In the genomic region with DNA sequence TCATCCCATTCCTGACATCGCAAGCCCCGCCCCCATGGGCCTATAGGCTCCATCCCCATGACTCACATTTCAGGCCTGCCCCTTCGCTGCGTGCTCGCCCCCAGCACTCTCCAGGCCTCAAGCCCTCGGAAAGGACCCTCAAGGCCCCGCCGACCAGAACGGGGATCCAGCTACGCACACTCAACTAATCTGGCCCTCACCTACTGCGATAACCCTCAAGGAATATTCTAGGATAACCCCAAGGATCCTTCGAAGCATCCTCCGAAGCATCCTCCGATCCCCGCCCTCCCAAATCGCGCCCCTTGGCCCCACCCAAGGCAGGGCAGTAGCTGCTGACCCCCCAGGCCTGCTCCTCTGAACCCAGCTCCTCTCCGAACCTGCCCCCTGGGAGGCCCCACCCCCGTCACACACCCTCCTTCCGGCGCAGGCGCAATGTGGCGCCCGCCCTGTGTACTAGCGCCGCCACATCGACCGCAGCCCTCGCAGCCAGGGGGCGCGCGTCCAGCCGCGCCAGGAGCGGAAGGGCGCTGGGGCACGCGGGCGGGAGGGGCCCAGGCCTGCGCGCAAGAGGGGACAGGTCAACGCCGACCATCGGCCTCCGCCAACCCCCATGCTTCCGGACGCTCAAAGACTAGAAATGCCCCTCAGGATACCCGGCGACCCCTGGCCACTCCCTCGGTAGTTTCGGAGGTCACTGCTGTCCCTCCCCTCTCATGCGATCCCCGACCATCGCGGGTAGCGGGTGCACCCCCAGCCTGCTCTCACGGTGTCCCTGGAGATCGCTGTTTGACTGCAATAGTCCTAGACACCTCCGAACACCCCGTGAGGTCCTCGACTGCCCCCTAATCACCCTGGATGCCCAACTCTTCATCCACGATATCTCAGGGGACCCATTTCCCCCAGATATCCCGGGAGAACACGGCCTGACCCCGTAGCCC, we compare ENCODE assay signal across 6 cellular contexts.
A peak's percentile ranks its signal among the peaks of the same experiment; 100 is the strongest.
DNase-seq lines count a peak whose midpoint lies in the region; ATAC-seq lines count a peak whose summit lies in the region.

No MANE protein-coding gene starts in this region.

- ATAC-seq in HG02970 (IDR thresholded peaks at IDR 0.05; ENCODE audit: low FRiP score, unreplicated experiment) = peak; percentile 77

- DNase-seq in EL (peak; percentile 88), NCI-H69 (lab: John Stamatoyannopoulos, UW) (peak; percentile 87), hypothalamus (lab: John Stamatoyannopoulos, UW) (peak; percentile 7 to 87 (median 72))
- DNase-seq in activated effector memory CD4-positive, alpha-beta T cell treated with Interleukin-2 at 50 U/mL for 16 hours = peak; percentile 80
- peak; percentile 56 to 83 (median 67) for DNase-seq in stimulated activated CD4-positive, alpha-beta T cell treated with anti-CD3 and anti-CD28 coated beads, TNF-alpha, amount 100 ng/mL, for 24 hours (ENCODE audit: low read depth in 3 of 3)

Comparison
In these comparisons a context has a peak if more than half of its experiments do, and no peak if none do; other contexts are left out.
1. Peak in every context shown above with its lines: DNase-seq and ATAC-seq.